1 cellular context compared by ENCODE assay signal in the genomic region with DNA sequence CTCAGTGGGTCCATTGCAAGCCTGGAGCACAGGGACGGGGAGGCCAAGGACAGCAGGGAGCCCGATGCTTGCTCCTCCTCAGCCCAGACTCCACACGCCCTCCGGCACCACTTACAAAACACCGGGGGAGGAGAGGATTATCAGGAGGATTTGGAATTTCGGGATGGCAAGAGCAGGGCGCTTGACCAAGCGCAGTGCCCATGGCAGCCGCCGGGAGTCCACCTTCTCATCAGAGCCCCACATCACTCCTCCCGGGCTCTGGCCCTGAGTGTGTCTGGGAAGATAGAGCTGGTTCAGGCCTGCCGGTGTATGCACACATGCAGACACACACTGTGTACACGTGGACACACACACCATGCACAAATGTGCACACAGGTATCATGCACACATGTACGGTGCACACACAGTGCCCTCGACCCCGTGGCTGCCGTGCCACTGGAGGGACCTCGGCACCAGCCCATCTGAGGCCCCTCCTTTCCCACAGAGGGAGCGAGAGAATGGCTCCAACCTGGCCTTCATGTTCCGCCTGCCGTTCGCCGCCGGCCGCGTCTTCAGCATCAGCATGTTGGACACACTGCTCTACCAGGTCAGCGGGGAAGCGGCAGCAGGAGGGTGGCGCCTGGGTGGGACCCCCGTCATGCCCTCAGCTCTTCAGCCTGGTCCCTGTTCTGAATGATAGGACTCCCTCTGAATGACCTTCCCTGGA.
TF ChIP-seq lines count a peak whose summit lies in the region.

No MANE protein-coding gene starts in this region.

TF ChIP-seq in GM23338, 12 proteins besides CTCF, POLR2A, EP300 and RAD21 (continued from another document):
- TF ChIP-seq ZNF462 (CRISPR knock-in tag; IDR thresholded peaks at IDR 0.05) (no peak), EZH2phosphoT487 (IDR thresholded peaks at IDR 0.05; ENCODE audit: unreplicated experiment) (no peak), EZH2 (IDR thresholded peaks at IDR 0.05; ENCODE audit: low read depth, unreplicated experiment) (no peak), ZNF114 (CRISPR knock-in tag; IDR thresholded peaks at IDR 0.05) (no peak), POLR2AphosphoS5 (IDR thresholded peaks at IDR 0.05; ENCODE audit: low read depth) (no peak), ETS1 (IDR thresholded peaks at IDR 0.05) (no peak), CREB1 (CRISPR knock-in tag; IDR thresholded peaks at IDR 0.05; ENCODE audit: low read depth) (no peak), ZNF331 (CRISPR knock-in tag; IDR thresholded peaks at IDR 0.05; ENCODE audit: low read depth) (no peak)
TF ChIP-seq in GM23338: peak in this region for 0.
